ENCODE assay signal across 15 cellular contexts in genomic region chr20:50101281-50101680, GRCh38. TPM values are rescaled to one million over a fixed set of nuclear protein-coding genes. Genes with fewer than 3 reads are reported as not detected.
DNase-seq lines count a peak whose midpoint lies in the region; ATAC-seq and TF ChIP-seq lines count a peak whose summit lies in the region.
"Had no signal": no experiment of that assay in that cellular context is flagged by ENCODE, and none has a peak within 500 bp of the region (broad histone marks: within the 10 kb centered on the region; RNA-seq: fewer than 3 reads in every experiment).

No MANE protein-coding gene starts in this region.

- CTCF ChIA-PET in Caco-2 (lab: Charles Lee), result interaction anchor here (0.6 to 0.7 kb wide), 5 partner anchors 11 to 51 kb away, joined by 3 to 10 read pairs (median 4); no protein-coding TSS in a partner anchor

- H3K4me1 Mint-ChIP-seq in Caco-2 (ENCODE audit: low read depth, unreplicated experiment) (peaks cover 45% of the 10 kb centered on the region), T-helper 17 cell (peaks cover 41% of the 10 kb centered on the region)

- H3K4me3 Mint-ChIP-seq in Caco-2 (ENCODE audit: unreplicated experiment), result no peak overlapping the region
- no peak overlapping the region for H3K4me3 Mint-ChIP-seq in T-helper 17 cell
- H3K4me3 Mint-ChIP-seq: CD8-positive, alpha-beta T cell had no signal

- in situ Hi-C loops in transverse colon (cut with MboI; ENCODE audit: low pct_ligation_motif_present in 1 of 4, low pct_unique_long_range_greater_than_20kb in 1 of 4, low sequenced_read_pairs in 3 of 4), result no loop called here

- no peaks in the 10 kb centered on the region for H3K9me3 ChIP-seq in Caco-2
- H3K9me3 ChIP-seq in T-helper 17 cell (ENCODE audit: control insufficient read depth, low read length, poor library complexity, severe bottlenecking), result no peaks in the 10 kb centered on the region
- no peaks in the 10 kb centered on the region for H3K9me3 ChIP-seq in lower lobe of right lung
- H3K9me3 ChIP-seq in transverse colon, result no peaks in the 10 kb centered on the region

- no peaks in the 10 kb centered on the region for H3K9me3 Mint-ChIP-seq in Caco-2 (ENCODE audit: unreplicated experiment)
- H3K9me3 Mint-ChIP-seq: activated naive CD4-positive, alpha-beta T cell treated with anti-CD3 and anti-CD28 coated beads, Interleukin-2, amount 50 U/mL, for 72 hours; CD8-positive, alpha-beta T cell had no signal

- WGBS in transverse colon (ENCODE audit: low coverage in 1 of 2), 2 donors, result 66 to 85% methylated on average over 2 of the region's 2 CpGs

- no TSS peak for BruUV-seq in Caco-2 (replicated peaks; lab: Mats Ljungman, UMichigan)

- no peak for TF ChIP-seq POLR2A in transverse colon (IDR thresholded peaks at IDR 0.05)

- peak; percentile 6 to 8 for DNase-seq in AML-193 (lab: John Stamatoyannopoulos, UW)
- DNase-seq in Caco-2, result peak in 1 of 2 experiments; percentile 45
- DNase-seq in T-helper 17 cell, result no peak
- DNase-seq in lower lobe of right lung, result no peak
- no peak for DNase-seq in transverse colon
- no peak for DNase-seq in posterior cingulate gyrus
- no peak for DNase-seq in AG20443 (ENCODE audit: low spot score)
- DNase-seq: CD8-positive, alpha-beta T cell; effector CD8-positive, alpha-beta T cell; HCEC 1CT; NCI-H1436; nucleus accumbens; stimulated activated naive CD4-positive, alpha-beta T cell had no signal

- H3K36me3 ChIP-seq in Caco-2 (ENCODE audit: control insufficient read depth, insufficient read depth, low read length) (peaks cover 2% of the 10 kb centered on the region; the same call in 1 of the 2 replicates), lower lobe of right lung (peaks cover 13% of the 10 kb centered on the region), transverse colon (peaks cover 0 to 4% (median 1%) of the 10 kb centered on the region in 4 donors)

- H3K27ac ChIP-seq in lower lobe of right lung (peak overlapping the region; percentile 37), transverse colon (no peak overlapping the region)

- TF ChIP-seq CTCF in Caco-2 (IDR thresholded peaks at IDR 0.05; ENCODE audit: insufficient read depth in 1 of 2, low read depth in 1 of 2, low read length in 1 of 2, severe bottlenecking in 1 of 2, unreplicated experiment in 1 of 2) (no peak), lower lobe of right lung (IDR thresholded peaks at IDR 0.05) (no peak), transverse colon (IDR thresholded peaks at IDR 0.05) (no peak)

- H3K36me3 Mint-ChIP-seq in Caco-2 (ENCODE audit: insufficient read depth, unreplicated experiment) (peaks cover 64% of the 10 kb centered on the region), T-helper 17 cell (ENCODE audit: low read depth) (peaks cover 3% of the 10 kb centered on the region)

- ATAC-seq in T-helper 17 cell (no peak), lower lobe of right lung (peak in 1 of 2 donors; percentile 65), HG02884 (IDR thresholded peaks at IDR 0.05; ENCODE audit: unreplicated experiment) (no peak)
- ATAC-seq: activated naive CD4-positive, alpha-beta T cell treated with anti-CD3 and anti-CD28 coated beads, Interleukin-2, amount 50 U/mL, for 72 hours; CD8-positive, alpha-beta T cell had no signal

- H3K4me3 ChIP-seq in Caco-2 (ENCODE audit: low read depth, low read length) (no peak overlapping the region), lower lobe of right lung (no peak overlapping the region), transverse colon (no peak overlapping the region)

- POLR2A ChIA-PET in Caco-2 (lab: Charles Lee), result interaction anchor here (0.6 to 0.7 kb wide), 3 partner anchors 11 to 185 kb away, joined by 3 to 4 read pairs (median 3); no protein-coding TSS in a partner anchor

- no peak for TF ChIP-seq EP300 in transverse colon (IDR thresholded peaks at IDR 0.05; ENCODE audit: low read depth)

- peaks cover 69% of the 10 kb centered on the region for H3K4me1 ChIP-seq in Caco-2
- H3K4me1 ChIP-seq in lower lobe of right lung, result peaks cover 55% of the 10 kb centered on the region
- peaks cover 24 to 81% (median 34%) of the 10 kb centered on the region in 4 donors for H3K4me1 ChIP-seq in transverse colon

- intact Hi-C loops in Caco-2 (cut with micrococcal nuclease; ENCODE audit: unreplicated experiment), result no loop called here
- intact Hi-C loops in lower lobe of right lung (cut with DNase I), result no loop called here
- intact Hi-C loops in transverse colon (cut with DNase I; ENCODE audit: low total_unique reads), result no loop called here
- intact Hi-C loops in posterior cingulate gyrus (cut with DNase I), result no loop called here

- no peaks in the 10 kb centered on the region for H3K27me3 Mint-ChIP-seq in Caco-2 (ENCODE audit: insufficient read depth, unreplicated experiment)
- H3K27me3 Mint-ChIP-seq in T-helper 17 cell, result no peaks in the 10 kb centered on the region

- peak overlapping the region; percentile 34 for H3K27ac Mint-ChIP-seq in Caco-2 (ENCODE audit: unreplicated experiment)
- H3K27ac Mint-ChIP-seq in T-helper 17 cell, result peak overlapping the region; percentile 51

- H3K27me3 ChIP-seq in Caco-2 (replicated peaks; ENCODE audit: control insufficient read depth, insufficient read depth, low read length) (no peaks in the 10 kb centered on the region), lower lobe of right lung (ENCODE audit: low read depth) (no peaks in the 10 kb centered on the region), transverse colon (no peaks in the 10 kb centered on the region)

RNA-seq across cellular contexts. Expression of gene UBE2V1, which starts 11.7 kb away (rescaled TPM):
- total RNA-seq in Caco-2 (2022) (485 and 509 TPM in 2 replicates), T-helper 17 cell (100 to 1,000 TPM; 124 to 151 TPM), lower lobe of right lung (83.4 TPM), transverse colon (100 to 1,000 TPM in 1 of 4 donors, 10 to 100 TPM in 3; 23.7 to 104 (median 62.8) TPM)

RNA-seq across cellular contexts. Expression of gene PEDS1, which starts 52.2 kb away (rescaled TPM):
- total RNA-seq in Caco-2 (2022) (78.3 and 84.1 TPM in 2 replicates), T-helper 17 cell (10 to 100 TPM; 14.3 to 22.6 TPM), lower lobe of right lung (27.8 TPM), transverse colon (10 to 100 TPM in 3 of 4 donors, 1 to 10 TPM in 1; 9.6 to 30.9 (median 23.2) TPM)

Comparison
In these comparisons a context has a peak if more than half of its experiments do, and no peak if none do; other contexts are left out.
1. DNase-seq: peak in AML-193 (2 of 2); none in T-helper 17 cell (0 of 3), lower lobe of right lung (single experiment), transverse colon (single experiment), posterior cingulate gyrus (0 of 10) and AG20443 (single experiment).